In genomic region chr12:113724703-113725556, GRCh38 we compare ENCODE assay signal across 21 cellular contexts.
A peak's percentile ranks its signal among the peaks of the same experiment; 100 is the strongest.
DNase-seq lines count a peak whose midpoint lies in the region; TF ChIP-seq lines count a peak whose summit lies in the region.
"Had no signal": no experiment of that assay in that cellular context is flagged by ENCODE, and none has a peak within 500 bp of the region (broad histone marks: within the 10 kb centered on the region; RNA-seq: fewer than 3 reads in every experiment).

No MANE protein-coding gene starts in this region.

- H3K36me3 ChIP-seq in SK-N-MC (ENCODE audit: insufficient read depth, low read length) = no peaks in the 10 kb centered on the region
- H3K36me3 ChIP-seq: left ventricle myocardium inferior, neutrophil, stomach, upper lobe of left lung had no signal

- H3K9me3 ChIP-seq in SK-N-MC (ENCODE audit: low read depth, low read length) = no peaks in the 10 kb centered on the region
- H3K9me3 ChIP-seq: mucosa of descending colon, neutrophil, upper lobe of left lung had no signal

- H3K27ac Mint-ChIP-seq in nephron progenitor cell = no peak overlapping the region
- H3K27ac Mint-ChIP-seq: B cell; effector memory CD8-positive, alpha-beta T cell; H9; T-helper 1 cell treated with Interleukin-12 subunit alpha and Interleukin-12 subunit beta and Interleukin-4 antibody, amounts not matched to agents 30 μg/mL and 1 μg/mL, for 36 hours had no signal

- TF ChIP-seq CTCF in nephron progenitor cell (IDR thresholded peaks at IDR 0.05) = no peak

- H3K4me3 Mint-ChIP-seq in nephron progenitor cell = no peak overlapping the region
- H3K4me3 Mint-ChIP-seq: B cell; central memory CD8-positive, alpha-beta T cell; effector memory CD8-positive, alpha-beta T cell; H9; T-helper 1 cell treated with Interleukin-12 subunit alpha and Interleukin-12 subunit beta and Interleukin-4 antibody, amounts not matched to agents 30 μg/mL and 1 μg/mL, for 36 hours had no signal

- no peak overlapping the region for H3K9ac ChIP-seq in SK-N-MC (ENCODE audit: insufficient read length)

- H3K27me3 Mint-ChIP-seq in nephron progenitor cell (ENCODE audit: low read depth, poor library complexity) = peaks cover 29% of the 10 kb centered on the region
- H3K27me3 Mint-ChIP-seq: central memory CD8-positive, alpha-beta T cell had no signal

- no peaks in the 10 kb centered on the region for H3K36me3 Mint-ChIP-seq in nephron progenitor cell (ENCODE audit: low read depth)

- H3K4me3 ChIP-seq in SK-N-MC = peak overlapping the region; percentile 59
- H3K4me3 ChIP-seq: GM12878, left ventricle myocardium inferior, mucosa of descending colon, stomach, upper lobe of left lung had no signal

- peak; percentile 8 for DNase-seq in Ammon's horn (ENCODE audit: low spot score)
- DNase-seq in COR-L47 (lab: John Stamatoyannopoulos, UW) = peak; percentile 23
- peak; percentile 10 to 84 (median 76) for DNase-seq in NCI-H1417 (lab: John Stamatoyannopoulos, UW)
- peak; percentile 3 for DNase-seq in SK-N-MC (ENCODE audit: low read depth, low spot score)
- DNase-seq in nephron progenitor cell = no peak
- DNase-seq in MV-4-11 (lab: John Stamatoyannopoulos, UW) = no peak
- no peak for DNase-seq in SK-N-DZ (ENCODE audit: low spot score)
- DNase-seq: activated naive CD4-positive, alpha-beta T cell; effector memory CD8-positive, alpha-beta T cell; H9; left ventricle myocardium inferior; mucosa of descending colon; small intestine; stimulated activated CD4-positive, alpha-beta T cell treated with anti-CD3 and anti-CD28 coated beads, Interleukin-4, amount 100 ng/mL, for 1 hour; stomach; upper lobe of left lung had no signal

- peaks cover 4% of the 10 kb centered on the region for H3K9me3 Mint-ChIP-seq in nephron progenitor cell
- H3K9me3 Mint-ChIP-seq: central memory CD8-positive, alpha-beta T cell; effector memory CD8-positive, alpha-beta T cell; H9; T-helper 1 cell treated with Interleukin-12 subunit alpha and Interleukin-12 subunit beta and Interleukin-4 antibody, amounts not matched to agents 30 μg/mL and 1 μg/mL, for 36 hours had no signal

- no peak overlapping the region for H3K27ac ChIP-seq in SK-N-MC
- H3K27ac ChIP-seq: left ventricle myocardium inferior, neutrophil, stomach, upper lobe of left lung had no signal

- H3K4me1 Mint-ChIP-seq in nephron progenitor cell = peaks cover 11% of the 10 kb centered on the region
- H3K4me1 Mint-ChIP-seq: B cell; central memory CD8-positive, alpha-beta T cell had no signal

Comparison
In these comparisons a context has a peak if more than half of its experiments do, and no peak if none do; other contexts are left out.
1. DNase-seq: peak in Ammon's horn (single experiment), COR-L47 (single experiment), NCI-H1417 (3 of 3) and SK-N-MC (single experiment); none in nephron progenitor cell (single experiment), MV-4-11 (single experiment) and SK-N-DZ (single experiment).